8 cellular contexts compared by ENCODE assay signal in genomic region chr16:88811850-88812736, GRCh38. TPM values are rescaled to one million over a fixed set of nuclear protein-coding genes. Genes with fewer than 3 reads are reported as not detected.
DNase-seq lines count a peak whose midpoint lies in the region; ATAC-seq, FAIRE-seq and TF ChIP-seq lines count a peak whose summit lies in the region.

APRT (minus strand) TSS chr16:88811928; CDS start chr16:88811899, 29 bp downstream.

- H3K36me3 Mint-ChIP-seq in astrocyte (ENCODE audit: low read depth, unreplicated experiment), result peaks cover 2% of the 10 kb centered on the region

- DNase-seq in GM18507 (ENCODE audit: extremely low spot score, insufficient read length, low read depth), result peak; percentile 88
- peak; percentile 41 to 76 for DNase-seq in NCI-H1930 (lab: John Stamatoyannopoulos, UW)
- DNase-seq in T-helper 22 cell (ENCODE audit: low read depth), result peak; percentile 88
- peak; percentile 90 for DNase-seq in astrocyte (ENCODE audit: low read depth)
- peak; percentile 99 for DNase-seq in hepatic stellate cell (ENCODE audit: low spot score)
- DNase-seq in renal cortical epithelial cell (ENCODE audit: low read depth), result peak; percentile 82
- peak; percentile 96 to 99 for DNase-seq in aorta

- intact Hi-C loops in aorta (cut with DNase I), result loop anchor here (1.0 to 5.0 kb wide), 3 partner anchors 45 to 405 kb away; partner anchors contain the start of genes TRAPPC2L (in 2 of the 2), GALNS (in 1 of the 2) and ZNF778 (in 1 of the 2)

- H3K4me2 ChIP-seq in astrocyte (ENCODE audit: low read length), result peak within 1 kb of the TSS; percentile 98

- H3K4me1 Mint-ChIP-seq in astrocyte (ENCODE audit: low read depth, unreplicated experiment), result peaks cover 2% of the 10 kb centered on the region

- no peaks in the 10 kb centered on the region for H3K27me3 Mint-ChIP-seq in astrocyte (ENCODE audit: low read depth, unreplicated experiment)

- H2AFZ ChIP-seq in astrocyte (ENCODE audit: low read depth, low read length), result peak within 1 kb of the TSS; percentile 53

- no peak for TF ChIP-seq CTCF in astrocyte (IDR thresholded peaks at IDR 0.05; ENCODE audit: insufficient read depth, low read depth, low read length)

- H3K4me3 ChIP-seq in astrocyte (ENCODE audit: insufficient read depth, low read depth, low read length), result peak within 1 kb of the TSS; percentile 67
- H3K4me3 ChIP-seq in aorta (ENCODE audit: low read length in 2 of 2), result peak within 1 kb of the TSS; percentile 47 to 55

- peaks cover 26% of the 10 kb centered on the region for H4K20me1 ChIP-seq in astrocyte (ENCODE audit: insufficient read depth, low read length)

- H3K4me1 ChIP-seq in astrocyte (ENCODE audit: insufficient read depth, low read length) (peaks cover 19% of the 10 kb centered on the region), aorta (ENCODE audit: control insufficient read depth in 1 of 2, insufficient read depth in 2 of 2, low read length in 2 of 2) (no peaks in the 10 kb centered on the region)

- WGBS in aorta, 2 donors, result 0% methylated on average over 39 to 83 of the region's 83 CpGs

- H3K9me3 ChIP-seq in astrocyte (ENCODE audit: insufficient read depth, low read depth, low read length) (no peaks in the 10 kb centered on the region), aorta (ENCODE audit: control insufficient read depth, low read length) (no peaks in the 10 kb centered on the region)

- H3K9ac ChIP-seq in astrocyte (ENCODE audit: low read length), result peak within 1 kb of the TSS; percentile 83

- no peaks in the 10 kb centered on the region for H3K9me3 Mint-ChIP-seq in astrocyte (ENCODE audit: unreplicated experiment)

- H3K36me3 ChIP-seq in astrocyte (ENCODE audit: insufficient read depth, low read length), result peaks cover 3% of the 10 kb centered on the region
- H3K36me3 ChIP-seq in aorta (ENCODE audit: control insufficient read depth in 1 of 2, insufficient read depth in 2 of 2, low read length in 1 of 2), result no peaks in the 10 kb centered on the region

- H3K27me3 ChIP-seq in astrocyte (ENCODE audit: insufficient read depth, low read length) (no peaks in the 10 kb centered on the region), aorta (ENCODE audit: control insufficient read depth in 1 of 2, insufficient read depth in 2 of 2, low read length in 1 of 2) (no peaks in the 10 kb centered on the region)

- H3K4me3 Mint-ChIP-seq in astrocyte (ENCODE audit: unreplicated experiment), result peak within 1 kb of the TSS; percentile 89

- ATAC-seq in HG02973 (IDR thresholded peaks at IDR 0.05; ENCODE audit: unreplicated experiment), result peak; percentile 60
- peak; percentile 95 for ATAC-seq in aorta (ENCODE audit: low FRiP score)

- H3K79me2 ChIP-seq in astrocyte (ENCODE audit: insufficient read depth, low read length), result peaks cover 27% of the 10 kb centered on the region

- peak within 1 kb of the TSS; percentile 77 for H3K27ac Mint-ChIP-seq in astrocyte (ENCODE audit: unreplicated experiment)

- H3K27ac ChIP-seq in astrocyte (ENCODE audit: low read depth, low read length) (peak within 1 kb of the TSS; percentile 77), aorta (ENCODE audit: low read depth in 1 of 2, low read length in 2 of 2) (peak within 1 kb of the TSS; percentile 64 to 81)

- peak; percentile 94 for FAIRE-seq in GM18507 (lab: Jason Lieb, UNC)
- FAIRE-seq in astrocyte (lab: Jason Lieb, UNC), result peak; percentile 13

RNA-seq across cellular contexts. Expression of gene APRT, which starts in this region (rescaled TPM):
- total RNA-seq in astrocyte, result 132 and 143 TPM in 2 replicates
- 55.4 and 98.3 TPM in 2 replicates for total RNA-seq in renal cortical epithelial cell
- total RNA-seq in aorta, result 10 to 100 TPM; 60.2 to 61.3 TPM
- polyA plus RNA-seq in aorta, result 100 to 1,000 TPM in 1 of 2 donors, 10 to 100 TPM in 1; 88.6 to 116 TPM

Comparison
In these comparisons a context has a peak if more than half of its experiments do, and no peak if none do; other contexts are left out.
1. Peak in every context shown above with its lines: DNase-seq, ATAC-seq, H3K4me3 ChIP-seq and H3K27ac ChIP-seq.